Comparison of ENCODE assay signal across 25 cellular contexts in genomic region chr17:61352771-61353170, GRCh38. TPM values are rescaled to one million over a fixed set of nuclear protein-coding genes. Genes with fewer than 3 reads are reported as not detected.
DNase-seq lines count a peak whose midpoint lies in the region; ATAC-seq and TF ChIP-seq lines count a peak whose summit lies in the region.
"Had no signal": no experiment of that assay in that cellular context is flagged by ENCODE, and none has a peak within 500 bp of the region (broad histone marks: within the 10 kb centered on the region; RNA-seq: fewer than 3 reads in every experiment).

No MANE protein-coding gene starts in this region.

- H3K4me1 ChIP-seq in hepatocyte (ENCODE audit: insufficient read depth) (peaks cover 16% of the 10 kb centered on the region), neuronal stem cell (ENCODE audit: control insufficient read depth in 2 of 2, insufficient read depth in 1 of 2, low read depth in 1 of 2, low read length in 2 of 2) (peaks cover 9 to 12% of the 10 kb centered on the region in 2 donors)
- H3K4me1 ChIP-seq: colonic mucosa, esophagus muscularis mucosa, gastrocnemius medialis, psoas muscle had no signal

- no peaks in the 10 kb centered on the region for H3K36me3 ChIP-seq in hepatocyte (replicated peaks; ENCODE audit: insufficient read depth, low read depth)
- H3K36me3 ChIP-seq in neuronal stem cell (replicated peaks in 1 of 2; ENCODE audit: control insufficient read depth in 2 of 2, insufficient read depth in 2 of 2, low read length in 2 of 2): no peaks in the 10 kb centered on the region
- H3K36me3 ChIP-seq: colonic mucosa, esophagus muscularis mucosa, gastrocnemius medialis, neutrophil, upper lobe of right lung had no signal

- ATAC-seq in stimulated activated naive CD8-positive, alpha-beta T cell treated with anti-CD3 and anti-CD28 coated beads, Interleukin-15, Interleukin-2, amounts not matched to agents 100 U/mL and 50 U/mL, for 24 hours: no peak
- ATAC-seq in T-cell (replicated peaks in 1 of 4): no peak
- ATAC-seq: gastrocnemius medialis, K562, mucosa of descending colon, psoas muscle, SK-N-SH treated with all-trans-retinoic acid at 6 μM for 48 hours had no signal

- no peak overlapping the region for H3K27ac Mint-ChIP-seq in T-cell
- H3K27ac Mint-ChIP-seq: activated CD4-positive, alpha-beta T cell treated with anti-CD3 and anti-CD28 coated beads, Interleukin-2, amount 10 ng/mL, durations not matched to agents 24 days and 14 days; CD14-positive monocyte had no signal

- no peaks in the 10 kb centered on the region for H3K9me2 ChIP-seq in hepatocyte (replicated peaks; ENCODE audit: insufficient read depth)

- no peaks in the 10 kb centered on the region for H4K20me1 ChIP-seq in hepatocyte (ENCODE audit: insufficient read depth, poor library complexity, severe bottlenecking)

- H2BK12ac ChIP-seq in neuronal stem cell (ENCODE audit: low read length): no peak overlapping the region

- no peak overlapping the region for H2BK120ac ChIP-seq in neuronal stem cell (ENCODE audit: low read depth, low read length)

- H3K18ac ChIP-seq in neuronal stem cell (ENCODE audit: low read length): peak overlapping the region; percentile 7

- H2AFZ ChIP-seq in hepatocyte: no peak overlapping the region
- peak overlapping the region; percentile 50 for H2AFZ ChIP-seq in neuronal stem cell (ENCODE audit: low read length)

- H3K79me2 ChIP-seq in hepatocyte: no peaks in the 10 kb centered on the region

- POLR2A ChIA-PET in T-cell (lab: Charles Lee): no interaction called here

- H2BK15ac ChIP-seq in neuronal stem cell (ENCODE audit: low read length): no peak overlapping the region

- no peak overlapping the region for H3K23ac ChIP-seq in neuronal stem cell (ENCODE audit: low read depth, low read length, poor library complexity)

- no peak overlapping the region for H3K4ac ChIP-seq in neuronal stem cell (ENCODE audit: low read length)

- H4K8ac ChIP-seq in neuronal stem cell (ENCODE audit: low read depth, low read length): no peak overlapping the region

- no peak overlapping the region for H3K14ac ChIP-seq in neuronal stem cell (ENCODE audit: low read length)

- in situ Hi-C loops in ACHN (cut with HindIII; ENCODE audit: low pct_ligation_motif_present, low pct_unique_long_range_greater_than_20kb, low sequenced_read_pairs): no loop called here

- H3K27ac ChIP-seq in hepatocyte (peak overlapping the region; percentile 5), neuronal stem cell (replicated peaks; ENCODE audit: low read length) (no peak overlapping the region)
- H3K27ac ChIP-seq: colonic mucosa, esophagus muscularis mucosa, gastrocnemius medialis, neutrophil, psoas muscle, upper lobe of right lung had no signal

- H3K9me3 ChIP-seq in hepatocyte (ENCODE audit: low read depth) (no peaks in the 10 kb centered on the region), neuronal stem cell (replicated peaks in 1 of 2; ENCODE audit: control insufficient read depth in 2 of 2, insufficient read depth in 1 of 2, low read depth in 1 of 2, low read length in 2 of 2) (peaks cover 0 to 3% of the 10 kb centered on the region in 2 donors)
- H3K9me3 ChIP-seq: colonic mucosa, esophagus muscularis mucosa, gastrocnemius medialis, mucosa of descending colon, neutrophil, psoas muscle, upper lobe of right lung had no signal

- H3K79me1 ChIP-seq in neuronal stem cell (ENCODE audit: low read depth, low read length): no peaks in the 10 kb centered on the region

- H3K9ac ChIP-seq in neuronal stem cell (ENCODE audit: low read depth, low read length, poor library complexity): no peak overlapping the region

- no peaks in the 10 kb centered on the region for H3K27me3 Mint-ChIP-seq in T-cell
- H3K27me3 Mint-ChIP-seq: activated CD4-positive, alpha-beta T cell treated with anti-CD3 and anti-CD28 coated beads, Interleukin-2, amount 10 ng/mL, durations not matched to agents 24 days and 14 days had no signal

- no peak overlapping the region for H2BK5ac ChIP-seq in neuronal stem cell (ENCODE audit: low read length)

- H3K4me3 Mint-ChIP-seq in T-cell: no peak overlapping the region
- H3K4me3 Mint-ChIP-seq: activated CD4-positive, alpha-beta T cell treated with anti-CD3 and anti-CD28 coated beads, Interleukin-2, amount 10 ng/mL, durations not matched to agents 24 days and 14 days; CD14-positive monocyte had no signal

- no peaks in the 10 kb centered on the region for H3K9me3 Mint-ChIP-seq in T-cell
- H3K9me3 Mint-ChIP-seq: activated CD4-positive, alpha-beta T cell treated with anti-CD3 and anti-CD28 coated beads, Interleukin-2, amount 10 ng/mL, durations not matched to agents 24 days and 14 days; CD14-positive monocyte had no signal

- H4K91ac ChIP-seq in neuronal stem cell (ENCODE audit: low read depth, low read length, poor library complexity): no peak overlapping the region

- no peak overlapping the region for H2AK5ac ChIP-seq in neuronal stem cell (ENCODE audit: low read depth, low read length)

- H3K4me3 ChIP-seq in hepatocyte (no peak overlapping the region), neuronal stem cell (ENCODE audit: low read length in 2 of 2) (no peak overlapping the region)
- H3K4me3 ChIP-seq: colonic mucosa, esophagus muscularis mucosa, gastrocnemius medialis, K562, mucosa of descending colon, psoas muscle, smooth muscle cell, upper lobe of right lung had no signal

- H3K4me1 Mint-ChIP-seq in T-cell: no peaks in the 10 kb centered on the region
- H3K4me1 Mint-ChIP-seq: activated CD4-positive, alpha-beta T cell treated with anti-CD3 and anti-CD28 coated beads, Interleukin-2, amount 10 ng/mL, durations not matched to agents 24 days and 14 days; CD14-positive monocyte had no signal

- no peaks in the 10 kb centered on the region for H3K36me3 Mint-ChIP-seq in T-cell

- H3K27me3 ChIP-seq in hepatocyte (no peaks in the 10 kb centered on the region), neuronal stem cell (ENCODE audit: control insufficient read depth in 3 of 3, insufficient read depth in 3 of 3, low read depth in 1 of 3, low read length in 3 of 3) (no peaks in the 10 kb centered on the region)
- H3K27me3 ChIP-seq: colonic mucosa, esophagus muscularis mucosa, gastrocnemius medialis, neutrophil, upper lobe of right lung had no signal

- CTCF ChIA-PET in T-cell (lab: Charles Lee): no interaction called here

- WGBS in hepatocyte (ENCODE audit: low lambda C conversion rate, missing lambda C conversion rate): 52% methylated on average over 7 of the region's 7 CpGs
- no CpG with 5 or more reads among the region's 7 CpGs for WGBS in neuronal stem cell (ENCODE audit: extremely low coverage in 2 of 2, insufficient read length in 2 of 2, insufficient replicate concordance in 1 of 2), 2 donors

- DNase-seq in ELF-1 (ENCODE audit: low read depth, low spot score): peak; percentile 57
- DNase-seq in NCI-H2227 treated with DMSO at 0.1 percent for 48 hours (lab: John Stamatoyannopoulos, UW): peak; percentile 29
- DNase-seq in hepatocyte (ENCODE audit: low spot score): no peak
- no peak for DNase-seq in neuronal stem cell (ENCODE audit: low spot score)
- no peak for DNase-seq in stimulated activated naive CD8-positive, alpha-beta T cell treated with anti-CD3 and anti-CD28 coated beads, Interleukin-15, Interleukin-2, amounts not matched to agents 100 U/mL and 50 U/mL, for 24 hours
- no peak for DNase-seq in ACHN
- DNase-seq in T-cell: no peak
- DNase-seq: activated CD4-positive, alpha-beta T cell treated with anti-CD3 and anti-CD28 coated beads, Interleukin-2, amount 10 ng/mL, durations not matched to agents 24 days and 14 days; activated naive CD4-positive, alpha-beta T cell treated with Interleukin-2 at 50 U/mL for 16 hours; activated T-cell treated with anti-CD3 and anti-CD28 coated beads, Interleukin-2, amount 50 U/mL, for 48 hours; amygdala; colonic mucosa; gastrocnemius medialis; mucosa of descending colon; NCI-H2171; psoas muscle; upper lobe of right lung had no signal

- no peak for TF ChIP-seq CTCF in hepatocyte (IDR thresholded peaks at IDR 0.05; ENCODE audit: poor library complexity)

- H3K4me2 ChIP-seq in hepatocyte (no peak overlapping the region), neuronal stem cell (ENCODE audit: insufficient read depth, low read length, poor library complexity, severe bottlenecking) (no peak overlapping the region)
- H3K4me2 ChIP-seq: smooth muscle cell had no signal

RNA-seq across cellular contexts. Expression of gene TBX2, which starts 46.9 kb away (rescaled TPM):
- total RNA-seq in hepatocyte (17.9 and 19.6 TPM in 2 replicates), T-cell (under 1 TPM in 3 of 5 donors, not detected in 2; 0.26 to 0.82 (median 0.32) TPM)
- polyA plus RNA-seq in hepatocyte: 27.5 and 29.3 TPM in 2 replicates
- polyA plus RNA-seq in neuronal stem cell (2013, experiment 1 of 2): not detected
- polyA plus RNA-seq in neuronal stem cell (2013, experiment 2 of 2): not detected
- total RNA-seq: activated CD4-positive, alpha-beta T cell treated with anti-CD3 and anti-CD28 coated beads, Interleukin-2, amount 10 ng/mL, durations not matched to agents 24 days and 14 days; T-helper 2 cell treated with Interferon-gamma antibody and Interleukin-4, amounts not matched to agents 100 ng/mL and 5 ng/mL, for 36 hours had no signal
- polyA plus RNA-seq: CD14-positive monocyte, K562, keratinocyte had no signal

Comparison
In these comparisons a context has a peak if more than half of its experiments do, and no peak if none do; other contexts are left out.
1. DNase-seq: peak in ELF-1 (single experiment) and NCI-H2227 treated with DMSO at 0.1 percent for 48 hours (single experiment); none in hepatocyte (single experiment), neuronal stem cell (single experiment), stimulated activated naive CD8-positive, alpha-beta T cell treated with anti-CD3 and anti-CD28 coated beads, Interleukin-15, Interleukin-2, amounts not matched to agents 100 U/mL and 50 U/mL, for 24 hours (single experiment), ACHN (single experiment) and T-cell (0 of 34).
2. RNA of gene TBX2, which starts 46.9 kb away (total RNA-seq): 17.9 to 19.6 TPM in hepatocyte; 0.26 to 0.82 TPM in T-cell; every median in the first group is over 10 times any median in the second.